Comparison of ENCODE assay signal across 1 cellular context in the genomic region with DNA sequence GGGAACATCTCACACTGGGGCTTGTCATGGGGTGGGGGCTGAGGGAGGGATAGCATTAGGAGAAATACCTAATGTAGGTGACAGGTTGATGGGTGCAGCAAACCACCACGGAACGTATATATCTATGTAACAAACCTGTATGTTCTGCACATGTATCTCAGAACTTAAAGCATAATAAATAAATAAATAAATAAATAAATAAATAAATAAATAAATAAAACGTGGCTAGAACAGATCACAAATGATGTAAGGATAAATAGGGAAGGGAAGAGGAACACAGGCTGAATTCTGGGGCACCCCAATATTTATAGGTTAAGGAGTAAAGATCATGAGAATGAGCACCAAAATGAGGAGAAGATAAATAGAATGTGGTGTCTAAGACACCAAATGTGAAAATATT.
A peak's percentile ranks its signal among the peaks of the same experiment; 100 is the strongest.
TF ChIP-seq lines count a peak whose summit lies in the region.

No MANE protein-coding gene starts in this region.

TF ChIP-seq in HEK293, 187 proteins besides CTCF, POLR2A, EP300 and RAD21 (continued from another document):
- TF ChIP-seq, protein P1, sequence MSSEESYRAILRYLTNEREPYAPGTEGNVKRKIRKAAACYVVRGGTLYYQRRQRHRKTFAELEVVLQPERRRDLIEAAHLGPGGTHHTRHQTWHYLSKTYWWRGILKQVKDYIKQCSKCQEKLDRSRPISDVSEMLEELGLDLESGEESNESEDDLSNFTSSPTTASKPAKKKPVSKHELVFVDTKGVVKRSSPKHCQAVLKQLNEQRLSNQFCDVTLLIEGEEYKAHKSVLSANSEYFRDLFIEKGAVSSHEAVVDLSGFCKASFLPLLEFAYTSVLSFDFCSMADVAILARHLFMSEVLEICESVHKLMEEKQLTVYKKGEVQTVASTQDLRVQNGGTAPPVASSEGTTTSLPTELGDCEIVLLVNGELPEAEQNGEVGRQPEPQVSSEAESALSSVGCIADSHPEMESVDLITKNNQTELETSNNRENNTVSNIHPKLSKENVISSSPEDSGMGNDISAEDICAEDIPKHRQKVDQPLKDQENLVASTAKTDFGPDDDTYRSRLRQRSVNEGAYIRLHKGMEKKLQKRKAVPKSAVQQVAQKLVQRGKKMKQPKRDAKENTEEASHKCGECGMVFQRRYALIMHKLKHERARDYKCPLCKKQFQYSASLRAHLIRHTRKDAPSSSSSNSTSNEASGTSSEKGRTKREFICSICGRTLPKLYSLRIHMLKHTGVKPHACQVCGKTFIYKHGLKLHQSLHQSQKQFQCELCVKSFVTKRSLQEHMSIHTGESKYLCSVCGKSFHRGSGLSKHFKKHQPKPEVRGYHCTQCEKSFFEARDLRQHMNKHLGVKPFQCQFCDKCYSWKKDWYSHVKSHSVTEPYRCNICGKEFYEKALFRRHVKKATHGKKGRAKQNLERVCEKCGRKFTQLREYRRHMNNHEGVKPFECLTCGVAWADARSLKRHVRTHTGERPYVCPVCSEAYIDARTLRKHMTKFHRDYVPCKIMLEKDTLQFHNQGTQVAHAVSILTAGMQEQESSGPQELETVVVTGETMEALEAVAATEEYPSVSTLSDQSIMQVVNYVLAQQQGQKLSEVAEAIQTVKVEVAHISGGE (tag by site-specific recombination; conservative IDR thresholded peaks at IDR 0.05; ENCODE audit: low read depth) = peak; percentile 66
- TF ChIP-seq ZBTB7A (tag by site-specific recombination; IDR thresholded peaks at IDR 0.05; ENCODE audit: low read depth) (no peak), ZNF792 (tag by site-specific recombination; IDR thresholded peaks at IDR 0.05) (no peak), ZNF266 (tag by site-specific recombination; IDR thresholded peaks at IDR 0.05; ENCODE audit: low read depth) (0 out of 2 replicates have a peak, but pooled peaks have one; percentile 39), ZNF837 (tag by site-specific recombination; IDR thresholded peaks at IDR 0.05) (no peak), ZNF426 (tag by site-specific recombination; IDR thresholded peaks at IDR 0.05) (peak; percentile 66), ZNF654 (tag by site-specific recombination; IDR thresholded peaks at IDR 0.05; ENCODE audit: low read depth) (0 out of 2 replicates have a peak, but pooled peaks have one; percentile 8), ZNF292 (tag by site-specific recombination; IDR thresholded peaks at IDR 0.05; ENCODE audit: borderline replicate concordance, low read depth) (0 out of 2 replicates have a peak, but pooled peaks have one; percentile 68)
- TF ChIP-seq, protein P2, sequence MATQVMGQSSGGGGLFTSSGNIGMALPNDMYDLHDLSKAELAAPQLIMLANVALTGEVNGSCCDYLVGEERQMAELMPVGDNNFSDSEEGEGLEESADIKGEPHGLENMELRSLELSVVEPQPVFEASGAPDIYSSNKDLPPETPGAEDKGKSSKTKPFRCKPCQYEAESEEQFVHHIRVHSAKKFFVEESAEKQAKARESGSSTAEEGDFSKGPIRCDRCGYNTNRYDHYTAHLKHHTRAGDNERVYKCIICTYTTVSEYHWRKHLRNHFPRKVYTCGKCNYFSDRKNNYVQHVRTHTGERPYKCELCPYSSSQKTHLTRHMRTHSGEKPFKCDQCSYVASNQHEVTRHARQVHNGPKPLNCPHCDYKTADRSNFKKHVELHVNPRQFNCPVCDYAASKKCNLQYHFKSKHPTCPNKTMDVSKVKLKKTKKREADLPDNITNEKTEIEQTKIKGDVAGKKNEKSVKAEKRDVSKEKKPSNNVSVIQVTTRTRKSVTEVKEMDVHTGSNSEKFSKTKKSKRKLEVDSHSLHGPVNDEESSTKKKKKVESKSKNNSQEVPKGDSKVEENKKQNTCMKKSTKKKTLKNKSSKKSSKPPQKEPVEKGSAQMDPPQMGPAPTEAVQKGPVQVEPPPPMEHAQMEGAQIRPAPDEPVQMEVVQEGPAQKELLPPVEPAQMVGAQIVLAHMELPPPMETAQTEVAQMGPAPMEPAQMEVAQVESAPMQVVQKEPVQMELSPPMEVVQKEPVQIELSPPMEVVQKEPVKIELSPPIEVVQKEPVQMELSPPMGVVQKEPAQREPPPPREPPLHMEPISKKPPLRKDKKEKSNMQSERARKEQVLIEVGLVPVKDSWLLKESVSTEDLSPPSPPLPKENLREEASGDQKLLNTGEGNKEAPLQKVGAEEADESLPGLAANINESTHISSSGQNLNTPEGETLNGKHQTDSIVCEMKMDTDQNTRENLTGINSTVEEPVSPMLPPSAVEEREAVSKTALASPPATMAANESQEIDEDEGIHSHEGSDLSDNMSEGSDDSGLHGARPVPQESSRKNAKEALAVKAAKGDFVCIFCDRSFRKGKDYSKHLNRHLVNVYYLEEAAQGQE (tag by site-specific recombination; IDR thresholded peaks at IDR 0.05) = peak; percentile 45; the same call in 1 of the 2 replicates
